In genomic region chr1:151542710-151543129, GRCh38 we compare ENCODE assay signal across 10 cellular contexts. TPM values are rescaled to one million over a fixed set of nuclear protein-coding genes. Genes with fewer than 3 reads are reported as not detected.
A peak's percentile ranks its signal among the peaks of the same experiment; 100 is the strongest.
DNase-seq lines count a peak whose midpoint lies in the region; ATAC-seq and TF ChIP-seq lines count a peak whose summit lies in the region.
"Had no signal": no experiment of that assay in that cellular context is flagged by ENCODE, and none has a peak within 500 bp of the region (broad histone marks: within the 10 kb centered on the region; RNA-seq: fewer than 3 reads in every experiment).

No MANE protein-coding gene starts in this region.

- no peaks in the 10 kb centered on the region for H3K36me3 Mint-ChIP-seq in activated naive CD4-positive, alpha-beta T cell treated with anti-CD3 and anti-CD28 coated beads for 36 hours (ENCODE audit: low read depth)

- H3K4me3 ChIP-seq in esophagus (ENCODE audit: low read depth in 1 of 2, low read length in 2 of 2) = peak overlapping the region in 1 of 2 donors; percentile 57
- H3K4me3 ChIP-seq in psoas muscle = no peak overlapping the region
- H3K4me3 ChIP-seq: lung had no signal

- peak; percentile 53 for DNase-seq in DMS 273 treated with DMSO at 0.1 percent for 48 hours (lab: John Stamatoyannopoulos, UW)
- DNase-seq in NCI-H446 (lab: John Stamatoyannopoulos, UW) = peak; percentile 56 to 90
- DNase-seq in psoas muscle = no peak
- no peak for DNase-seq in GOT3 (lab: John Stamatoyannopoulos, UW)
- no peak for DNase-seq in mesenteric fat pad (ENCODE audit: low spot score)
- DNase-seq in activated naive CD4-positive, alpha-beta T cell treated with anti-CD3 and anti-CD28 coated beads for 36 hours = no peak
- no peak for DNase-seq in NCI-H1048 (lab: John Stamatoyannopoulos, UW)
- DNase-seq: activated CD8-positive, alpha-beta memory T cell treated with anti-CD3 and anti-CD28 coated beads for 24 hours had no signal

- peaks cover 0 to 8% of the 10 kb centered on the region in 2 donors for H3K4me1 ChIP-seq in esophagus (ENCODE audit: control insufficient read depth in 2 of 2, insufficient read depth in 2 of 2, low read length in 1 of 2)
- H3K4me1 ChIP-seq in psoas muscle = peaks cover 22% of the 10 kb centered on the region

- H3K27me3 Mint-ChIP-seq in activated naive CD4-positive, alpha-beta T cell treated with anti-CD3 and anti-CD28 coated beads for 36 hours (ENCODE audit: low read depth) = peaks cover 3% of the 10 kb centered on the region

- intact Hi-C loops in psoas muscle (cut with DNase I) = loop anchor here in 1 of 2 donors (5.0 kb wide), 1 partner anchor 295 kb away; the partner anchor contains the start of gene C2CD4D
- intact Hi-C loops in activated naive CD4-positive, alpha-beta T cell treated with anti-CD3 and anti-CD28 coated beads for 36 hours (cut with micrococcal nuclease) = loop anchor here (5.0 kb wide), 2 partner anchors 100 to 180 kb away; partner anchors contain the start of gene RIIAD1

- no peak overlapping the region for H3K27ac Mint-ChIP-seq in activated naive CD4-positive, alpha-beta T cell treated with anti-CD3 and anti-CD28 coated beads for 36 hours

- H3K27ac ChIP-seq in esophagus (ENCODE audit: low read depth in 2 of 2, low read length in 1 of 2) (peak overlapping the region; percentile 49), psoas muscle (peak overlapping the region; percentile 37)

- H3K9me3 Mint-ChIP-seq in activated naive CD4-positive, alpha-beta T cell treated with anti-CD3 and anti-CD28 coated beads for 36 hours = no peaks in the 10 kb centered on the region

- H3K4me3 Mint-ChIP-seq in activated naive CD4-positive, alpha-beta T cell treated with anti-CD3 and anti-CD28 coated beads for 36 hours = no peak overlapping the region

- peaks cover 20% of the 10 kb centered on the region for H3K4me1 Mint-ChIP-seq in activated naive CD4-positive, alpha-beta T cell treated with anti-CD3 and anti-CD28 coated beads for 36 hours (ENCODE audit: low read depth)

- WGBS in esophagus, 2 donors = 36 to 43% methylated on average over 3 of the region's 3 CpGs
- 20 to 30% (median 28%) methylated on average over 3 of the region's 3 CpGs for WGBS in psoas muscle, 3 donors

- TF ChIP-seq CTCF in psoas muscle (IDR thresholded peaks at IDR 0.05) = no peak

- H3K9me3 ChIP-seq in esophagus (ENCODE audit: control insufficient read depth in 2 of 2, insufficient read depth in 1 of 2, low read depth in 1 of 2, low read length in 1 of 2) = no peaks in the 10 kb centered on the region
- H3K9me3 ChIP-seq in psoas muscle = no peaks in the 10 kb centered on the region

- H3K27me3 ChIP-seq in esophagus (ENCODE audit: control insufficient read depth in 1 of 2, insufficient read depth in 2 of 2, low read length in 2 of 2) (no peaks in the 10 kb centered on the region), psoas muscle (ENCODE audit: insufficient read depth in 3 of 3, low read length in 2 of 3) (no peaks in the 10 kb centered on the region)

- peak; percentile 24 to 63 (median 34) for ATAC-seq in psoas muscle

- no peaks in the 10 kb centered on the region for H3K36me3 ChIP-seq in esophagus (ENCODE audit: control insufficient read depth in 2 of 2, insufficient read depth in 2 of 2, low read length in 1 of 2)
- H3K36me3 ChIP-seq in psoas muscle (ENCODE audit: insufficient read depth in 1 of 2, low read depth in 1 of 2) = no peaks in the 10 kb centered on the region

- CTCF ChIA-PET in activated naive CD4-positive, alpha-beta T cell treated with anti-CD3 and anti-CD28 coated beads for 36 hours (lab: Charles Lee) = no interaction called here

RNA-seq across cellular contexts. Expression of gene TUFT1, which starts 2.6 kb away (rescaled TPM):
- 10 to 100 TPM; 28.6 to 33.5 TPM for polyA plus RNA-seq in esophagus
- total RNA-seq in psoas muscle = 1 to 10 TPM in 3 of 4 donors, under 1 TPM in 1; 0.97 to 5.3 (median 1.7) TPM
- 1 to 10 TPM in 2 of 3 donors, under 1 TPM in 1; 0.86 to 3.0 (median 1.1) TPM for polyA plus RNA-seq in psoas muscle
- total RNA-seq in mesenteric fat pad = 6.6 TPM
- 1 to 10 TPM; 2.3 to 2.8 TPM for total RNA-seq in activated naive CD4-positive, alpha-beta T cell treated with anti-CD3 and anti-CD28 coated beads for 36 hours

RNA-seq across cellular contexts. Expression of gene CGN, which starts 31.5 kb away (rescaled TPM):
- 10 to 100 TPM; 10.5 to 13.7 TPM for polyA plus RNA-seq in esophagus
- under 1 TPM in 2 of 4 donors, not detected in 2; 0.10 to 0.21 TPM for total RNA-seq in psoas muscle
- polyA plus RNA-seq in psoas muscle = under 1 TPM; 0.03 to 0.12 (median 0.05) TPM
- total RNA-seq in mesenteric fat pad = 0.13 TPM
- total RNA-seq in activated naive CD4-positive, alpha-beta T cell treated with anti-CD3 and anti-CD28 coated beads for 36 hours = 1 to 10 TPM in 1 of 2 experiments, under 1 TPM in 1; 0.62 to 1.5 TPM

Comparison
In these comparisons a context has a peak if more than half of its experiments do, and no peak if none do; other contexts are left out.
1. DNase-seq: peak in DMS 273 treated with DMSO at 0.1 percent for 48 hours (single experiment) and NCI-H446 (2 of 2); none in psoas muscle (0 of 2), GOT3 (single experiment), mesenteric fat pad (single experiment), activated naive CD4-positive, alpha-beta T cell treated with anti-CD3 and anti-CD28 coated beads for 36 hours (single experiment) and NCI-H1048 (single experiment).